In genomic region chr5:94932259-94932658, GRCh38 we compare ENCODE assay signal across 26 cellular contexts.
"Had no signal": no experiment of that assay in that cellular context is flagged by ENCODE, and none has a peak within 500 bp of the region (broad histone marks: within the 10 kb centered on the region; RNA-seq: fewer than 3 reads in every experiment).

No MANE protein-coding gene starts in this region.

- H3K9me3 Mint-ChIP-seq: activated CD8-positive, alpha-beta T cell treated with anti-CD3 and anti-CD28 coated beads for 36 hours; activated T-cell treated with anti-CD3 and anti-CD28 coated beads, Interleukin-2, amount 50 U/mL, for 4 hours; activated T-helper 17 cell treated with anti-CD3 and anti-CD28 coated beads, Interleukin-2, amount 50 U/mL, for 72 hours; effector memory CD8-positive, alpha-beta T cell; WTC11 had no signal

- H3K4me1 Mint-ChIP-seq: activated T-helper 17 cell treated with anti-CD3 and anti-CD28 coated beads, Interleukin-2, amount 50 U/mL, for 72 hours; T-helper 17 cell; WTC11 had no signal

- H3K4me3 ChIP-seq: esophagus muscularis mucosa had no signal

- H3K27me3 Mint-ChIP-seq: activated CD8-positive, alpha-beta T cell treated with anti-CD3 and anti-CD28 coated beads for 36 hours; activated T-helper 17 cell treated with anti-CD3 and anti-CD28 coated beads, Interleukin-2, amount 50 U/mL, for 72 hours; effector memory CD8-positive, alpha-beta T cell had no signal

- H3K27ac Mint-ChIP-seq: activated CD8-positive, alpha-beta T cell treated with anti-CD3 and anti-CD28 coated beads for 36 hours; activated naive CD8-positive, alpha-beta T cell; activated T-helper 17 cell treated with anti-CD3 and anti-CD28 coated beads, Interleukin-2, amount 50 U/mL, for 72 hours; effector memory CD8-positive, alpha-beta T cell; T-helper 17 cell; WTC11 had no signal

- H3K36me3 Mint-ChIP-seq: activated naive CD8-positive, alpha-beta T cell; WTC11 had no signal

- DNase-seq: activated CD4-positive, alpha-beta T cell treated with anti-CD3 and anti-CD28 coated beads for 1 hour; activated CD4-positive, alpha-beta T cell treated with anti-CD3 and anti-CD28 coated beads for 48 hours; activated CD4-positive, alpha-beta T cell treated with anti-CD3 and anti-CD28 coated beads, Interleukin-2, amount 50 U/mL, for 1 hour; activated CD4-positive, alpha-beta T cell treated with anti-CD3 and anti-CD28 coated beads, Interleukin-2, amount 50 U/mL, for 48 hours; activated CD8-positive, alpha-beta memory T cell treated with anti-CD3 and anti-CD28 coated beads for 24 hours; activated CD8-positive, alpha-beta T cell treated with anti-CD3 and anti-CD28 coated beads for 36 hours; activated effector memory CD4-positive, alpha-beta T cell treated with Interleukin-2 at 50 U/mL for 16 hours; activated gamma-delta T cell treated with Interleukin-2 at 50 U/mL for 16 hours; activated naive CD4-positive, alpha-beta T cell treated with anti-CD3 and anti-CD28 coated beads, Interleukin-2, amount 50 U/mL, for 16 hours; activated naive CD4-positive, alpha-beta T cell treated with Interleukin-2 at 50 U/mL for 16 hours; activated T-cell treated with anti-CD3 and anti-CD28 coated beads, Interleukin-2, amount 50 U/mL, for 4 hours; amniotic stem cell; anterior cingulate cortex; brain microvascular endothelial cell; cortex of kidney; dermis blood vessel endothelial cell; effector CD4-positive, alpha-beta T cell; effector memory CD8-positive, alpha-beta T cell; erythroblast; head of caudate nucleus; hippocampal formation; T-helper 17 cell had no signal

- H3K4me3 Mint-ChIP-seq: activated CD8-positive, alpha-beta T cell treated with anti-CD3 and anti-CD28 coated beads for 36 hours; activated naive CD8-positive, alpha-beta T cell; activated T-cell treated with anti-CD3 and anti-CD28 coated beads, Interleukin-2, amount 50 U/mL, for 4 hours; activated T-helper 17 cell treated with anti-CD3 and anti-CD28 coated beads, Interleukin-2, amount 50 U/mL, for 72 hours; effector memory CD8-positive, alpha-beta T cell; T-helper 17 cell; WTC11 had no signal

- ATAC-seq: activated CD8-positive, alpha-beta T cell treated with anti-CD3 and anti-CD28 coated beads for 36 hours; activated T-cell treated with anti-CD3 and anti-CD28 coated beads, Interleukin-2, amount 50 U/mL, for 4 hours; activated T-helper 17 cell treated with anti-CD3 and anti-CD28 coated beads, Interleukin-2, amount 50 U/mL, for 72 hours; effector memory CD8-positive, alpha-beta T cell; T-helper 17 cell; WTC11 had no signal
